ENCODE assay signal across 13 cellular contexts in genomic region chr3:66196633-66197032, GRCh38. TPM values are rescaled to one million over a fixed set of nuclear protein-coding genes. Genes with fewer than 3 reads are reported as not detected.
A peak's percentile ranks its signal among the peaks of the same experiment; 100 is the strongest.
DNase-seq lines count a peak whose midpoint lies in the region; ATAC-seq, FAIRE-seq and TF ChIP-seq lines count a peak whose summit lies in the region.
"Had no signal": no experiment of that assay in that cellular context is flagged by ENCODE, and none has a peak within 500 bp of the region (broad histone marks: within the 10 kb centered on the region; RNA-seq: fewer than 3 reads in every experiment).

No MANE protein-coding gene starts in this region.

- TF ChIP-seq CTCF in OCI-LY1 (IDR thresholded peaks at IDR 0.05; ENCODE audit: low read length), result peak; percentile 13; the same call in 1 of the 2 replicates
- peak; percentile 4 to 13 for TF ChIP-seq CTCF in endothelial cell of umbilical vein (IDR thresholded peaks at IDR 0.05; ENCODE audit: extremely low read depth in 1 of 2, insufficient read depth in 1 of 2, low read depth in 1 of 2, low read length in 2 of 2)
- TF ChIP-seq CTCF in retinal pigment epithelial cell (conservative IDR thresholded peaks at IDR 0.05; ENCODE audit: low read depth, low read length), result peak; percentile 19
- TF ChIP-seq CTCF in upper lobe of left lung (IDR thresholded peaks at IDR 0.05), result no peak

- no peak for TF ChIP-seq EP300 in upper lobe of left lung (IDR thresholded peaks at IDR 0.05)

- H3K27me3 ChIP-seq in OCI-LY1 (ENCODE audit: insufficient read depth, low read length) (no peaks in the 10 kb centered on the region), endothelial cell of umbilical vein (ENCODE audit: control insufficient read depth in 2 of 2, insufficient read depth in 2 of 2, low read length in 2 of 2) (peaks cover 1 to 8% of the 10 kb centered on the region in 2 experiments), upper lobe of left lung (peaks cover 0 to 5% (median 0%) of the 10 kb centered on the region in 4 donors)

- peak; percentile 1 for DNase-seq in NCI-H510A treated with DMSO at 0.1 percent for 48 hours (lab: John Stamatoyannopoulos, UW)
- no peak for DNase-seq in NCI-H510A (lab: John Stamatoyannopoulos, UW)
- peak; percentile 15 for DNase-seq in endothelial cell of umbilical vein (ENCODE audit: low read depth, low spot score)
- no peak for DNase-seq in retinal pigment epithelial cell (ENCODE audit: low read depth)
- DNase-seq in upper lobe of left lung, result no peak
- DNase-seq in urothelium cell line (ENCODE audit: low spot score), result no peak
- DNase-seq: activated CD4-positive, alpha-beta T cell treated with anti-CD3 and anti-CD28 coated beads, Interleukin-2, amount 50 U/mL, for 1 hour; activated naive CD4-positive, alpha-beta T cell treated with anti-CD3 and anti-CD28 coated beads, Interleukin-2, amount 10 ng/mL, durations not matched to agents 7 days and 5 days; head of caudate nucleus had no signal

- CTCF ChIA-PET in endothelial cell of umbilical vein (lab: Charles Lee), result interaction anchor here (0.6 to 1.7 kb wide), 9 partner anchors 160 to 854 kb away, joined by 3 to 11 read pairs (median 4); no protein-coding TSS in a partner anchor

- H2AFZ ChIP-seq in OCI-LY1 (ENCODE audit: low read length), result no peak overlapping the region
- H2AFZ ChIP-seq in endothelial cell of umbilical vein (ENCODE audit: low read depth, low read length), result no peak overlapping the region

- H3K4me2 ChIP-seq in OCI-LY1 (ENCODE audit: low read length) (no peak overlapping the region), endothelial cell of umbilical vein (ENCODE audit: insufficient read depth, low read length) (no peak overlapping the region)

- TF ChIP-seq POLR2A in endothelial cell of umbilical vein (IDR thresholded peaks at IDR 0.05; ENCODE audit: low read depth, low read length), result no peak
- TF ChIP-seq POLR2A in upper lobe of left lung (IDR thresholded peaks at IDR 0.05), result no peak

- H3K27ac ChIP-seq in OCI-LY1 (ENCODE audit: low read depth, low read length, poor library complexity, severe bottlenecking), result no peak overlapping the region
- no peak overlapping the region for H3K27ac ChIP-seq in endothelial cell of umbilical vein (ENCODE audit: insufficient read depth, low read depth, low read length)
- H3K27ac ChIP-seq in upper lobe of left lung, result no peak overlapping the region

- H3K36me3 ChIP-seq in OCI-LY1 (ENCODE audit: insufficient read depth, low read length) (no peaks in the 10 kb centered on the region), endothelial cell of umbilical vein (ENCODE audit: control insufficient read depth in 2 of 2, extremely low read depth in 1 of 2, insufficient read depth in 2 of 2, low read length in 2 of 2) (no peaks in the 10 kb centered on the region), upper lobe of left lung (no peaks in the 10 kb centered on the region)

- ATAC-seq in upper lobe of left lung (ENCODE audit: low FRiP score in 2 of 2), result no peak
- no peak for ATAC-seq in HG02870 (IDR thresholded peaks at IDR 0.05; ENCODE audit: unreplicated experiment)

- H3K4me3 ChIP-seq in OCI-LY1 (ENCODE audit: low read depth, low read length, poor library complexity, severe bottlenecking), result no peak overlapping the region
- H3K4me3 ChIP-seq in endothelial cell of umbilical vein (replicated peaks in 1 of 3; ENCODE audit: insufficient read depth in 1 of 3, low read depth in 1 of 3, low read length in 3 of 3), result no peak overlapping the region
- no peak overlapping the region for H3K4me3 ChIP-seq in retinal pigment epithelial cell (ENCODE audit: low read length)
- no peak overlapping the region for H3K4me3 ChIP-seq in upper lobe of left lung
- H3K4me3 ChIP-seq: lung had no signal

- POLR2A ChIA-PET in endothelial cell of umbilical vein (lab: Charles Lee), result no interaction called here

- no peaks in the 10 kb centered on the region for H3K9me1 ChIP-seq in endothelial cell of umbilical vein (replicated peaks; ENCODE audit: control insufficient read depth, extremely low read depth, insufficient read depth, low read length)

- FAIRE-seq in endothelial cell of umbilical vein (lab: Jason Lieb, UNC), result no peak
- FAIRE-seq in urothelium cell line (lab: Jason Lieb, UNC), result no peak
- FAIRE-seq: G401.6 had no signal

- no peaks in the 10 kb centered on the region for H3F3A ChIP-seq in OCI-LY1 (ENCODE audit: insufficient read depth, low read length)

- intact Hi-C loops in endothelial cell of umbilical vein (cut with micrococcal nuclease), result loop anchor here (1.0 to 10.0 kb wide), 4 partner anchors 411 to 1662 kb away; no protein-coding TSS in a partner anchor

- dilution Hi-C loops in endothelial cell of umbilical vein (cut with MboI; ENCODE audit: extremely low pct_ligation_motif_present, low sequenced_read_pairs), result no loop called here

- H3K79me2 ChIP-seq in OCI-LY1 (ENCODE audit: insufficient read depth, low read length) (no peaks in the 10 kb centered on the region), endothelial cell of umbilical vein (ENCODE audit: control insufficient read depth, insufficient read depth, low read length) (no peaks in the 10 kb centered on the region)

- no peaks in the 10 kb centered on the region for H3K9me2 ChIP-seq in OCI-LY1 (ENCODE audit: low read depth, low read length)

- no TSS peak for BruUV-seq in endothelial cell of umbilical vein (replicated peaks; lab: Mats Ljungman, UMichigan)

- H3K9me3 ChIP-seq in OCI-LY1 (ENCODE audit: low read length) (no peaks in the 10 kb centered on the region), endothelial cell of umbilical vein (replicated peaks; ENCODE audit: control insufficient read depth, insufficient read depth, low read length) (no peaks in the 10 kb centered on the region), upper lobe of left lung (no peaks in the 10 kb centered on the region)

- no peaks in the 10 kb centered on the region for H3K4me1 ChIP-seq in OCI-LY1 (ENCODE audit: insufficient read depth, low read length, severe bottlenecking)
- peaks cover 3% of the 10 kb centered on the region for H3K4me1 ChIP-seq in endothelial cell of umbilical vein (ENCODE audit: control insufficient read depth, extremely low read depth, insufficient read depth, low read length)
- H3K4me1 ChIP-seq in upper lobe of left lung, result peaks cover 0 to 10% (median 3%) of the 10 kb centered on the region in 4 donors

- H4K20me1 ChIP-seq in OCI-LY1 (ENCODE audit: insufficient read depth, low read length), result no peaks in the 10 kb centered on the region
- H4K20me1 ChIP-seq in endothelial cell of umbilical vein (replicated peaks; ENCODE audit: control insufficient read depth, extremely low read depth, insufficient read depth, low read length), result no peaks in the 10 kb centered on the region

- H3K9ac ChIP-seq in OCI-LY1 (ENCODE audit: low read length), result no peak overlapping the region
- H3K9ac ChIP-seq in endothelial cell of umbilical vein (replicated peaks; ENCODE audit: extremely low read depth, insufficient read depth, low read length), result no peak overlapping the region

TF ChIP-seq in endothelial cell of umbilical vein, 7 proteins besides CTCF, POLR2A, EP300 and RAD21:
- TF ChIP-seq POLR2AphosphoS5 (IDR thresholded peaks at IDR 0.05; ENCODE audit: insufficient read depth, low read depth, low read length), result no peak
- no peak for TF ChIP-seq GATA2 (IDR thresholded peaks at IDR 0.05; ENCODE audit: insufficient read depth, insufficient read length, low read depth, low read length)
- TF ChIP-seq FOS (IDR thresholded peaks at IDR 0.05; ENCODE audit: borderline replicate concordance, insufficient read depth, low read length), result no peak
- no peak for TF ChIP-seq EZH2 (IDR thresholded peaks at IDR 0.05; ENCODE audit: borderline replicate concordance, low read depth, low read length, severe bottlenecking)
- TF ChIP-seq MYC (IDR thresholded peaks at IDR 0.05; ENCODE audit: low read depth, low read length), result no peak

RNA-seq across cellular contexts. Expression of gene SLC25A26, which starts 24.2 kb away (rescaled TPM):
- total RNA-seq in endothelial cell of umbilical vein (11.8 and 14.0 TPM in 2 replicates), upper lobe of left lung (10 to 100 TPM in 5 of 6 donors, 1 to 10 TPM in 1; 8.4 to 18.8 (median 17.0) TPM)
- 16.5 and 23.5 TPM in 2 replicates for polyA plus RNA-seq in endothelial cell of umbilical vein
- 18.1 and 22.7 TPM in 2 replicates for polyA plus RNA-seq in endothelial cell of umbilical vein (2011; cell fraction: cytosol; rRNA removed)
- polyA plus RNA-seq in endothelial cell of umbilical vein (2011; cell fraction: nucleus; rRNA removed), result 10.6 and 13.7 TPM in 2 replicates
- polyA plus RNA-seq in endothelial cell of umbilical vein (2012), result 12.1 and 15.4 TPM in 2 replicates
- polyA minus RNA-seq in endothelial cell of umbilical vein, result 14.0 and 18.2 TPM in 2 replicates
- 5.1 TPM for polyA minus RNA-seq in endothelial cell of umbilical vein (2011; cell fraction: cytosol; rRNA and poly(A)+ RNA removed)
- 13.8 and 14.9 TPM in 2 replicates for polyA minus RNA-seq in endothelial cell of umbilical vein (2011; cell fraction: nucleus; rRNA and poly(A)+ RNA removed)

Comparison
In these comparisons a context has a peak if more than half of its experiments do, and no peak if none do; other contexts are left out.
1. DNase-seq: peak in NCI-H510A treated with DMSO at 0.1 percent for 48 hours (single experiment) and endothelial cell of umbilical vein (single experiment); none in NCI-H510A (single experiment), retinal pigment epithelial cell (single experiment), upper lobe of left lung (0 of 2) and urothelium cell line (single experiment).
2. CTCF ChIP-seq: peak in OCI-LY1 (single experiment), endothelial cell of umbilical vein (2 of 2) and retinal pigment epithelial cell (single experiment); none in upper lobe of left lung (0 of 6).